In genomic region chr16:75647492-75648264, GRCh38 we compare ENCODE assay signal across 8 cellular contexts. TPM values are rescaled to one million over a fixed set of nuclear protein-coding genes. Genes with fewer than 3 reads are reported as not detected.
A peak's percentile ranks its signal among the peaks of the same experiment; 100 is the strongest.
DNase-seq lines count a peak whose midpoint lies in the region; ATAC-seq and TF ChIP-seq lines count a peak whose summit lies in the region.

TSS of gene KARS1 (minus strand) at chr16:75647665. CDS start at chr16:75647639, 26 bp downstream.
TSS of gene TERF2IP (plus strand) at chr16:75647773. CDS start at chr16:75647883, 110 bp downstream.

- H4K5ac ChIP-seq in IMR-90 (ENCODE audit: low read depth, low read length), result peak within 1 kb of the TSS; percentile 95

- 2% methylated on average over 41 of the region's 76 CpGs; no CpG with 5 or more reads in 1 of the 2 experiments for WGBS in IMR-90 (ENCODE audit: extremely low coverage in 2 of 2, insufficient read length in 1 of 2), 2 experiments

- no peaks in the 10 kb centered on the region for H3K27me3 ChIP-seq in IMR-90 (ENCODE audit: control insufficient read depth, insufficient read depth, low read length)

- H2AK9ac ChIP-seq in IMR-90 (replicated peaks; ENCODE audit: low read depth, low read length, poor library complexity), result peak within 1 kb of the TSS; percentile 90

- in situ Hi-C loops in IMR-90 (cut with MboI; ENCODE audit: low sequenced_read_pairs), result loop anchor here (10.0 kb wide), 1 partner anchor 117 kb away; no protein-coding TSS in a partner anchor

- peak within 1 kb of the TSS; percentile 86 for H2BK5ac ChIP-seq in IMR-90 (ENCODE audit: low read depth, low read length, poor library complexity, severe bottlenecking)

- POLR2A ChIA-PET in IMR-90 (lab: Charles Lee; ENCODE audit: unreplicated experiment), result interaction anchor here (0.5 to 1.1 kb wide), 3 partner anchors 41 to 95 kb away, joined by 3 to 9 read pairs (median 4); no protein-coding TSS in a partner anchor

- no peak within 1 kb of the TSS; the same call in 2 of the 3 replicates for H2BK15ac ChIP-seq in IMR-90 (ENCODE audit: low read depth, low read length)

- CTCF ChIA-PET in IMR-90 (lab: Yijun Ruan, JAX), result interaction anchor here (1.1 to 1.5 kb wide), 3 partner anchors 116 to 175 kb away, joined by 3 to 4 read pairs (median 3); no protein-coding TSS in a partner anchor

- H3K4ac ChIP-seq in IMR-90 (ENCODE audit: low read depth, low read length), result peak within 1 kb of the TSS; percentile 85

- H3K9ac ChIP-seq in IMR-90 (ENCODE audit: low read depth, low read length), result peak within 1 kb of the TSS; percentile 99

- H3K23ac ChIP-seq in IMR-90 (ENCODE audit: low read depth, low read length), result peak within 1 kb of the TSS; percentile 86

- no peak for TF ChIP-seq CTCF in IMR-90 (conservative IDR thresholded peaks at IDR 0.05; ENCODE audit: low read depth, low read length)

- H3K79me1 ChIP-seq in IMR-90 (ENCODE audit: low read depth in 1 of 2, low read length in 2 of 2), result peaks cover 6 to 46% of the 10 kb centered on the region in 2 experiments; a peak in 2 of 4 replicates

- TSS peak; percentile 93 for BruUV-seq in IMR-90 (replicated peaks; lab: Mats Ljungman, UMichigan)

- H3K4me1 ChIP-seq in IMR-90 (ENCODE audit: control insufficient read depth, insufficient read depth, low read length), result peaks cover 5% of the 10 kb centered on the region; the same call in 1 of the 2 replicates

- peaks cover 46% of the 10 kb centered on the region for H4K20me1 ChIP-seq in IMR-90 (ENCODE audit: insufficient read depth, low read length)

- peak within 1 kb of the TSS; percentile 98 for H3K18ac ChIP-seq in IMR-90 (ENCODE audit: low read depth, low read length)

- peaks cover 5% of the 10 kb centered on the region; the same call in 1 of the 2 replicates for H3K9me1 ChIP-seq in IMR-90 (ENCODE audit: insufficient read depth, low read length)

- no peak within 1 kb of the TSS for H2BK20ac ChIP-seq in IMR-90 (ENCODE audit: low read depth, low read length)

- H3K4me3 ChIP-seq in IMR-90 (ENCODE audit: insufficient read depth, low read depth, low read length), result peak within 1 kb of the TSS; percentile 85

- TF ChIP-seq RAD21 in IMR-90 (IDR thresholded peaks at IDR 0.05; ENCODE audit: low read length), result no peak

- peak within 1 kb of the TSS; percentile 96 for H3K27ac ChIP-seq in IMR-90 (ENCODE audit: insufficient read depth, low read length)
- peak within 1 kb of the TSS; percentile 89 for H3K27ac ChIP-seq in epithelial cell of prostate

- peak; percentile 95 for TF ChIP-seq POLR2A in IMR-90 (IDR thresholded peaks at IDR 0.05; ENCODE audit: low read depth, low read length)

- peak within 1 kb of the TSS; percentile 80 for H2AK5ac ChIP-seq in IMR-90 (ENCODE audit: low read depth, low read length)

- H2BK120ac ChIP-seq in IMR-90 (ENCODE audit: low read depth, low read length), result peak within 1 kb of the TSS; percentile 60

- H3K36me3 ChIP-seq in IMR-90 (ENCODE audit: control insufficient read depth, insufficient read depth, low read length), result peaks cover 7% of the 10 kb centered on the region

- H3K56ac ChIP-seq in IMR-90 (ENCODE audit: extremely low read depth, insufficient read depth, low read length), result peak within 1 kb of the TSS; percentile 89

- intact Hi-C loops in IMR-90 (cut with micrococcal nuclease), result loop anchor here (1.0 to 10.0 kb wide), 2 partner anchors 117 to 1527 kb away; no protein-coding TSS in a partner anchor

- peak; percentile 98 for DNase-seq in DMS 273 (lab: John Stamatoyannopoulos, UW; ENCODE audit: unreplicated experiment)
- peak; percentile 91 for DNase-seq in IMR-90
- peak; percentile 97 for DNase-seq in OCI-M1 (lab: John Stamatoyannopoulos, UW)
- DNase-seq in activated T-cell treated with anti-CD3 and anti-CD28 coated beads for 48 hours (ENCODE audit: low read depth), result peak; percentile 94
- DNase-seq in epithelial cell of prostate (ENCODE audit: low read depth, low spot score), result peak; percentile 74
- peak; percentile 95 for DNase-seq in mucosa of gallbladder (ENCODE audit: low spot score)
- peak; percentile 84 to 91 for DNase-seq in stimulated activated CD8-positive, alpha-beta memory T cell treated with anti-CD3 and anti-CD28 coated beads, Interleukin-4, amount 100 ng/mL, for 4 hours (ENCODE audit: low read depth in 2 of 2, low spot score in 1 of 2)

- peak within 1 kb of the TSS; percentile 81 for H4K91ac ChIP-seq in IMR-90 (ENCODE audit: insufficient read depth, low read depth, low read length)

- dilution Hi-C loops in IMR-90 (cut with HindIII; ENCODE audit: low sequenced_read_pairs, unreplicated experiment), result no loop called here

- peak within 1 kb of the TSS; percentile 92 for H2AFZ ChIP-seq in IMR-90 (replicated peaks; ENCODE audit: low read length, poor library complexity)

- H3K4me2 ChIP-seq in IMR-90 (ENCODE audit: low read depth, low read length), result peak within 1 kb of the TSS; percentile 98

- H4K8ac ChIP-seq in IMR-90 (ENCODE audit: low read depth in 2 of 2, low read length in 2 of 2), result peak within 1 kb of the TSS; percentile 82 to 90

- H3K14ac ChIP-seq in IMR-90 (replicated peaks; ENCODE audit: low read depth, low read length), result peak within 1 kb of the TSS; percentile 91

- H3K9me3 ChIP-seq in IMR-90 (ENCODE audit: control insufficient read depth, insufficient read depth, low read length), result no peaks in the 10 kb centered on the region

- peak; percentile 85 for ATAC-seq in GM21528 (IDR thresholded peaks at IDR 0.05; ENCODE audit: low FRiP score, unreplicated experiment)
- peak; percentile 92 for ATAC-seq in IMR-90 (ENCODE audit: low read depth)

TF ChIP-seq in IMR-90, 13 proteins besides CTCF, POLR2A, EP300 and RAD21:
- TF ChIP-seq MAZ (IDR thresholded peaks at IDR 0.05; ENCODE audit: borderline replicate concordance, low read depth, low read length) (peak; percentile 91; the same call in 1 of the 2 replicates), USF2 (IDR thresholded peaks at IDR 0.05; ENCODE audit: low read depth, low read length) (no peak), BHLHE40 (IDR thresholded peaks at IDR 0.05; ENCODE audit: low read depth, low read length) (0 out of 2 replicates have a peak, but pooled peaks have one; percentile 6), MAFK (IDR thresholded peaks at IDR 0.05; ENCODE audit: low read depth, low read length) (no peak), SMC3 (IDR thresholded peaks at IDR 0.05; ENCODE audit: low read depth, low read length) (no peak), RFX5 (IDR thresholded peaks at IDR 0.05; ENCODE audit: low read depth, low read length) (no peak), CEBPB (IDR thresholded peaks at IDR 0.05; ENCODE audit: low read depth, low read length) (no peak), MXI1 (IDR thresholded peaks at IDR 0.05; ENCODE audit: borderline replicate concordance, low read depth, low read length) (no peak; the same call in 1 of the 2 replicates), RCOR1 (IDR thresholded peaks at IDR 0.05; ENCODE audit: insufficient replicate concordance, low read length) (no peak), CHD1 (IDR thresholded peaks at IDR 0.05; ENCODE audit: low read depth, low read length) (peak; percentile 48; the same call in 1 of the 2 replicates), ELK1 (IDR thresholded peaks at IDR 0.05; ENCODE audit: borderline replicate concordance, low read depth, low read length) (no peak)

RNA-seq across cellular contexts. Expression of gene KARS1, which starts in this region (rescaled TPM):
- total RNA-seq in IMR-90 (2012; rRNA removed) (228 and 229 TPM in 2 replicates), mucosa of gallbladder (80.6 TPM)
- polyA plus RNA-seq in IMR-90 (2012; rRNA removed), result 111 and 122 TPM in 2 replicates
- polyA plus RNA-seq in IMR-90 (2012; cell fraction: cytosol; rRNA removed), result 35.8 and 53.7 TPM in 2 replicates
- 16.1 and 76.9 TPM in 2 replicates for polyA plus RNA-seq in IMR-90 (2012; cell fraction: nucleus; rRNA removed; ENCODE audit: low replicate concordance)

RNA-seq across cellular contexts. Expression of gene TERF2IP, which starts in this region (rescaled TPM):
- total RNA-seq in IMR-90 (2012; rRNA removed) (15.4 and 25.6 TPM in 2 replicates), mucosa of gallbladder (62.2 TPM)
- 32.5 and 35.2 TPM in 2 replicates for polyA plus RNA-seq in IMR-90 (2012; rRNA removed)
- polyA plus RNA-seq in IMR-90 (2012; cell fraction: cytosol; rRNA removed), result 24.6 and 30.8 TPM in 2 replicates
- polyA plus RNA-seq in IMR-90 (2012; cell fraction: nucleus; rRNA removed; ENCODE audit: low replicate concordance), result 19.4 and 22.6 TPM in 2 replicates

Comparison
In these comparisons a context has a peak if more than half of its experiments do, and no peak if none do; other contexts are left out.
1. Peak in every context shown above with its lines: DNase-seq, ATAC-seq, H3K4me3 ChIP-seq and H3K27ac ChIP-seq.